In the genomic region with DNA sequence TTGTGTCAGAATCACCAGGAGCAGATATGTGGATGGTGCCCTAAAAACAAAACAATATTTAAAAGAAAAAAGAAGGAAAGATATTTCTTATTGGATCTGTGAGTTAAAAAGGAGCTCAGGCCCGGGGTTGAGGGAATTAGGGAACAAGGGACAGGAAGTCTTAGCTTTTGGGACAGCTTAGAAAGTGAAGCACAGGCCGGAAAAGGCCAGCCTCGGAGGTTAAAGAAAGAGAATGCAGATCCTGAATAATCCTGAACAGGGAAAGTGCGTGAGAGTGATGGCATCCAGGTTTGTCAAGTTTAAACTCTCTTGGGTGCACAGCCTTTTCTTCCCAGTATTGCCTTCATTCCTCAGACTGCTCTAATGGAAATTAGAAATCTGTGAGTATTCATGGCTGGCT, we compare ENCODE assay signal across 22 cellular contexts. TPM values are rescaled to one million over a fixed set of nuclear protein-coding genes. Genes with fewer than 3 reads are reported as not detected.
A peak's percentile ranks its signal among the peaks of the same experiment; 100 is the strongest.
DNase-seq lines count a peak whose midpoint lies in the region; ATAC-seq and TF ChIP-seq lines count a peak whose summit lies in the region.
"Had no signal": no experiment of that assay in that cellular context is flagged by ENCODE, and none has a peak within 500 bp of the region (broad histone marks: within the 10 kb centered on the region; RNA-seq: fewer than 3 reads in every experiment).

No MANE protein-coding gene starts in this region.

- no peak overlapping the region for H3K4me3 ChIP-seq in cardiac muscle cell
- no peak overlapping the region for H3K4me3 ChIP-seq in iPS-20b (ENCODE audit: low read length)
- H3K4me3 ChIP-seq: GM23248, SK-N-MC had no signal

- no peaks in the 10 kb centered on the region for H3K36me3 ChIP-seq in cardiac muscle cell
- no peaks in the 10 kb centered on the region; the same call in 1 of the 2 replicates for H3K36me3 ChIP-seq in iPS-20b (ENCODE audit: insufficient read depth, low read depth, low read length)

- CTCF ChIA-PET in WTC11 (lab: Charles Lee), result interaction anchor here (0.7 to 3.6 kb wide), 5 partner anchors 8 to 127 kb away, joined by 3 to 27 read pairs (median 4); no protein-coding TSS in a partner anchor

- no peak overlapping the region for H3K4me3 Mint-ChIP-seq in WTC11
- H3K4me3 Mint-ChIP-seq: CD8-positive, alpha-beta memory T cell; IgD-negative memory B cell had no signal

- H3K27ac ChIP-seq in cardiac muscle cell (peak overlapping the region; percentile 65), iPS-20b (ENCODE audit: low read length) (no peak overlapping the region)
- H3K27ac ChIP-seq: C4-2B, GM23248, SK-N-MC had no signal

- H3K4me1 ChIP-seq in cardiac muscle cell (ENCODE audit: low read depth), result peaks cover 15% of the 10 kb centered on the region
- peaks cover 5% of the 10 kb centered on the region; the same call in 1 of the 2 replicates for H3K4me1 ChIP-seq in iPS-20b (ENCODE audit: insufficient read depth, low read length)

- H3K9me3 ChIP-seq in cardiac muscle cell (ENCODE audit: low read depth) (no peaks in the 10 kb centered on the region), iPS-20b (ENCODE audit: insufficient read depth, low read depth, low read length) (no peaks in the 10 kb centered on the region)

- peak overlapping the region; percentile 90 for H3K27ac Mint-ChIP-seq in WTC11
- H3K27ac Mint-ChIP-seq: IgD-negative memory B cell had no signal

- POLR2A ChIA-PET in WTC11 (lab: Charles Lee), result interaction anchor here (0.6 to 1.1 kb wide), 3 partner anchors 16 to 71 kb away, joined by 3 to 4 read pairs (median 4); no protein-coding TSS in a partner anchor

- no peak for DNase-seq in cardiac muscle cell (ENCODE audit: low read depth in 1 of 2, low spot score in 1 of 2)
- no peak for DNase-seq in Right ventricle myocardium superior
- no peak for DNase-seq in WTC11 (ENCODE audit: low spot score)
- DNase-seq in sciatic nerve (ENCODE audit: low spot score), result no peak
- DNase-seq in cortex of kidney (lab: John Stamatoyannopoulos, UW), result no peak
- DNase-seq in stimulated activated CD8-positive, alpha-beta memory T cell treated with anti-CD3 and anti-CD28 coated beads, Interleukin-4, amount 100 ng/mL, for 48 hours, result no peak
- no peak for DNase-seq in activated naive CD4-positive, alpha-beta T cell (lab: John Stamatoyannopoulos, UW)
- DNase-seq: Calu3; CD8-positive, alpha-beta memory T cell; DMS53; GM23248; HCEC 1CT; Karpas-422; NCI-H1694 treated with DMSO at 0.1 percent for 48 hours; NCI-H2081 treated with DMSO at 0.1 percent for 48 hours; NCI-H524 treated with DMSO at 0.1 percent for 48 hours; PC-3; SHP77 treated with DMSO at 0.1 percent for 48 hours had no signal

- peak overlapping the region; percentile 0 for H3K9ac ChIP-seq in iPS-20b (ENCODE audit: low read depth, low read length)
- H3K9ac ChIP-seq: GM23248 had no signal

- TF ChIP-seq CTCF in cardiac muscle cell (IDR thresholded peaks at IDR 0.05; ENCODE audit: low read depth, low read length), result no peak
- no peak for TF ChIP-seq CTCF in WTC11 (IDR thresholded peaks at IDR 0.05)

- no peaks in the 10 kb centered on the region for H3K27me3 Mint-ChIP-seq in WTC11 (ENCODE audit: low read depth)

- no peaks in the 10 kb centered on the region for H3K27me3 ChIP-seq in cardiac muscle cell
- H3K27me3 ChIP-seq in iPS-20b (ENCODE audit: insufficient read depth, low read length), result no peaks in the 10 kb centered on the region

- H3K4me1 Mint-ChIP-seq in WTC11, result peaks cover 18% of the 10 kb centered on the region
- H3K4me1 Mint-ChIP-seq: CD8-positive, alpha-beta memory T cell had no signal

- intact Hi-C loops in Right ventricle myocardium superior (cut with DNase I), result no loop called here
- intact Hi-C loops in sciatic nerve (cut with DNase I), result no loop called here

- H3K9me3 Mint-ChIP-seq in WTC11, result no peaks in the 10 kb centered on the region
- H3K9me3 Mint-ChIP-seq: IgD-negative memory B cell had no signal

- H3K36me3 Mint-ChIP-seq in WTC11, result peaks cover 10% of the 10 kb centered on the region
- H3K36me3 Mint-ChIP-seq: CD8-positive, alpha-beta memory T cell had no signal

- no peak for ATAC-seq in Right ventricle myocardium superior (ENCODE audit: poor library complexity)
- ATAC-seq in WTC11, result peak; percentile 53; the same call in 1 of the 2 replicates
- peak; percentile 39 for ATAC-seq in sciatic nerve
- ATAC-seq: PC-3 had no signal

TF ChIP-seq in WTC11, 78 proteins besides CTCF, POLR2A, EP300 and RAD21:
- TF ChIP-seq ZNF396 (CRISPR knock-in tag; IDR thresholded peaks at IDR 0.05; ENCODE audit: borderline replicate concordance), result no peak

RNA-seq across cellular contexts. Expression of gene ARHGAP42, which starts 17.1 kb away (rescaled TPM):
- total RNA-seq in cardiac muscle cell, result 90.9 and 135 TPM in 2 replicates
- 64.8 and 91.3 TPM in 2 replicates for polyA plus RNA-seq in cardiac muscle cell
- 7.2 TPM for total RNA-seq in Right ventricle myocardium superior
- total RNA-seq in WTC11 (2021), result 30.0 to 32.5 TPM (median 31.7 TPM) in 3 replicates
- total RNA-seq in sciatic nerve, result 120 TPM
